1 cellular context compared by ENCODE assay signal in the genomic region with DNA sequence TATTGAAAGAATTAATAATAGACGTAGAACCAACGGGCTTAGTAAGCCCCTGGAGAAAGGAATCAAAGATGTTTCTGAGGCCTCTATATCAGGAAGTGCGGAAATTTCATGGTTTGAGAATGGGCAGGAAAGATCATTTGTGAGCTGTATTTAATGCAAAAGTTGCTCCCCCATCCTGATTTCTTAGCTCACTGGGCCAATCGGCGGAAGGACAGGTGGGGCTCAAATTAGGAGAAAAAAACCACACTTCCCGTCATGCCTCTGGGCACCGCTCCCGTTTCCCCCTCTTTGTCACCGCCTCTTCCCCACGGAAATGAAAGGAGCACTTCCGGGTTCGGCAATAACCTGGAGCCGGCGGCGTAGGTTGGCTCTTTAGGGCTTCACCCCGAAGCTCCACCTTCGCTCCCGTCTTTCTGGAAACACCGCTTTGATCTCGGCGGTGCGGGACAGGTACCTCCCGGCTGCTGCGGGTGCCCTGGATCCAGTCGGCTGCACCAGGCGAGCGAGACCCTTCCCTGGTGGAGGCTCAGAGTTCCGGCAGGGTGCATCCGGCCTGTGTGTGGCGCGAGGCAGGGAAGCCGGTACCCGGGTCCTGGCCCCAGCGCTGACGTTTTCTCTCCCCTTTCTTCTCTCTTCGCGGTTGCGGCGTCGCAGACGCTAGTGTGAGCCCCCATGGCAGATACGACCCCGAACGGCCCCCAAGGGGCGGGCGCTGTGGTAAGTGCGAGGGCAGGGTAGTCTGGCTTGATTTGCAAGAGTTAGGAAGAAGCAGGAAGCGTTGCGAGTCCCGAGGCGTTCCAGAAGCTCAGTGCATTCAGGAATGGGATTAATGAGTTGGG.
TF ChIP-seq lines count a peak whose summit lies in the region.

A gene with protein sequence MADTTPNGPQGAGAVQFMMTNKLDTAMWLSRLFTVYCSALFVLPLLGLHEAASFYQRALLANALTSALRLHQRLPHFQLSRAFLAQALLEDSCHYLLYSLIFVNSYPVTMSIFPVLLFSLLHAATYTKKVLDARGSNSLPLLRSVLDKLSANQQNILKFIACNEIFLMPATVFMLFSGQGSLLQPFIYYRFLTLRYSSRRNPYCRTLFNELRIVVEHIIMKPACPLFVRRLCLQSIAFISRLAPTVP (plus strand): TSS at position 617 of the 839 bp plus-strand sequence. CDS start 56 bp downstream, at position 673.

TF ChIP-seq in HepG2, 621 proteins besides CTCF, POLR2A, EP300 and RAD21 (continued from another document and continues in another):
- TF ChIP-seq, protein P1, sequence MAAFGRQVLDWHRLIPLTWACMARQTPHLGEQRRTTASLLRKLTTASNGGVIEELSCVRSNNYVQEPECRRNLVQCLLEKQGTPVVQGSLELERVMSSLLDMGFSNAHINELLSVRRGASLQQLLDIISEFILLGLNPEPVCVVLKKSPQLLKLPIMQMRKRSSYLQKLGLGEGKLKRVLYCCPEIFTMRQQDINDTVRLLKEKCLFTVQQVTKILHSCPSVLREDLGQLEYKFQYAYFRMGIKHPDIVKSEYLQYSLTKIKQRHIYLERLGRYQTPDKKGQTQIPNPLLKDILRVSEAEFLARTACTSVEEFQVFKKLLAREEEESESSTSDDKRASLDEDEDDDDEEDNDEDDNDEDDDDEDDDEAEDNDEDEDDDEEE (CRISPR knock-in tag; IDR thresholded peaks at IDR 0.05) = no peak
- TF ChIP-seq, protein P2, sequence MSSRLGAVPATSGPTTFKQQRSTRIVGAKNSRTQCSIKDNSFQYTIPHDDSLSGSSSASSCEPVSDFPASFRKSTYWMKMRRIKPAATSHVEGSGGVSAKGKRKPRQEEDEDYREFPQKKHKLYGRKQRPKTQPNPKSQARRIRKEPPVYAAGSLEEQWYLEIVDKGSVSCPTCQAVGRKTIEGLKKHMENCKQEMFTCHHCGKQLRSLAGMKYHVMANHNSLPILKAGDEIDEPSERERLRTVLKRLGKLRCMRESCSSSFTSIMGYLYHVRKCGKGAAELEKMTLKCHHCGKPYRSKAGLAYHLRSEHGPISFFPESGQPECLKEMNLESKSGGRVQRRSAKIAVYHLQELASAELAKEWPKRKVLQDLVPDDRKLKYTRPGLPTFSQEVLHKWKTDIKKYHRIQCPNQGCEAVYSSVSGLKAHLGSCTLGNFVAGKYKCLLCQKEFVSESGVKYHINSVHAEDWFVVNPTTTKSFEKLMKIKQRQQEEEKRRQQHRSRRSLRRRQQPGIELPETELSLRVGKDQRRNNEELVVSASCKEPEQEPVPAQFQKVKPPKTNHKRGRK (CRISPR knock-in tag; IDR thresholded peaks at IDR 0.05) = 0 out of 2 replicates have a peak, but pooled peaks have one; percentile 48
- TF ChIP-seq, protein P3, sequence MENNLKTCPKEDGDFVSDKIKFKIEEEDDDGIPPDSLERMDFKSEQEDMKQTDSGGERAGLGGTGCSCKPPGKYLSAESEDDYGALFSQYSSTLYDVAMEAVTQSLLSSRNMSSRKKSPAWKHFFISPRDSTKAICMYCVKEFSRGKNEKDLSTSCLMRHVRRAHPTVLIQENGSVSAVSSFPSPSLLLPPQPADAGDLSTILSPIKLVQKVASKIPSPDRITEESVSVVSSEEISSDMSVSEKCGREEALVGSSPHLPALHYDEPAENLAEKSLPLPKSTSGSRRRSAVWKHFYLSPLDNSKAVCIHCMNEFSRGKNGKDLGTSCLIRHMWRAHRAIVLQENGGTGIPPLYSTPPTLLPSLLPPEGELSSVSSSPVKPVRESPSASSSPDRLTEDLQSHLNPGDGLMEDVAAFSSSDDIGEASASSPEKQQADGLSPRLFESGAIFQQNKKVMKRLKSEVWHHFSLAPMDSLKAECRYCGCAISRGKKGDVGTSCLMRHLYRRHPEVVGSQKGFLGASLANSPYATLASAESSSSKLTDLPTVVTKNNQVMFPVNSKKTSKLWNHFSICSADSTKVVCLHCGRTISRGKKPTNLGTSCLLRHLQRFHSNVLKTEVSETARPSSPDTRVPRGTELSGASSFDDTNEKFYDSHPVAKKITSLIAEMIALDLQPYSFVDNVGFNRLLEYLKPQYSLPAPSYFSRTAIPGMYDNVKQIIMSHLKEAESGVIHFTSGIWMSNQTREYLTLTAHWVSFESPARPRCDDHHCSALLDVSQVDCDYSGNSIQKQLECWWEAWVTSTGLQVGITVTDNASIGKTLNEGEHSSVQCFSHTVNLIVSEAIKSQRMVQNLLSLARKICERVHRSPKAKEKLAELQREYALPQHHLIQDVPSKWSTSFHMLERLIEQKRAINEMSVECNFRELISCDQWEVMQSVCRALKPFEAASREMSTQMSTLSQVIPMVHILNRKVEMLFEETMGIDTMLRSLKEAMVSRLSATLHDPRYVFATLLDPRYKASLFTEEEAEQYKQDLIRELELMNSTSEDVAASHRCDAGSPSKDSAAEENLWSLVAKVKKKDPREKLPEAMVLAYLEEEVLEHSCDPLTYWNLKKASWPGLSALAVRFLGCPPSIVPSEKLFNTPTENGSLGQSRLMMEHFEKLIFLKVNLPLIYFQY (CRISPR knock-in tag; IDR thresholded peaks at IDR 0.05; ENCODE audit: borderline replicate concordance) = 0 out of 2 replicates have a peak, but pooled peaks have one; percentile 4
- no peak for TF ChIP-seq ZNF431 (CRISPR knock-in tag; IDR thresholded peaks at IDR 0.05; ENCODE audit: borderline replicate concordance, low read depth)
- peak; percentile 98 for TF ChIP-seq IRF2 (CRISPR knock-in tag; IDR thresholded peaks at IDR 0.05)
- no peak for TF ChIP-seq SETDB1 (CRISPR knock-in tag; IDR thresholded peaks at IDR 0.05; ENCODE audit: borderline replicate concordance)
- TF ChIP-seq GATA4 (IDR thresholded peaks at IDR 0.05; ENCODE audit: borderline replicate concordance, low read depth) = 0 out of 2 replicates have a peak, but pooled peaks have one; percentile 34
- no peak for TF ChIP-seq NR2F1 (CRISPR knock-in tag; IDR thresholded peaks at IDR 0.05)
- peak; percentile 82 for TF ChIP-seq RBM39 (IDR thresholded peaks at IDR 0.05; ENCODE audit: low read depth, low read length, poor library complexity, severe bottlenecking)
- no peak for TF ChIP-seq ZNF589 (CRISPR knock-in tag; conservative IDR thresholded peaks at IDR 0.05)
- TF ChIP-seq ZNF501 (CRISPR knock-in tag; IDR thresholded peaks at IDR 0.05) = peak; percentile 50
- no peak for TF ChIP-seq KAT2B (IDR thresholded peaks at IDR 0.05; ENCODE audit: borderline replicate concordance, low read depth, low read length)
- TF ChIP-seq, protein P4, sequence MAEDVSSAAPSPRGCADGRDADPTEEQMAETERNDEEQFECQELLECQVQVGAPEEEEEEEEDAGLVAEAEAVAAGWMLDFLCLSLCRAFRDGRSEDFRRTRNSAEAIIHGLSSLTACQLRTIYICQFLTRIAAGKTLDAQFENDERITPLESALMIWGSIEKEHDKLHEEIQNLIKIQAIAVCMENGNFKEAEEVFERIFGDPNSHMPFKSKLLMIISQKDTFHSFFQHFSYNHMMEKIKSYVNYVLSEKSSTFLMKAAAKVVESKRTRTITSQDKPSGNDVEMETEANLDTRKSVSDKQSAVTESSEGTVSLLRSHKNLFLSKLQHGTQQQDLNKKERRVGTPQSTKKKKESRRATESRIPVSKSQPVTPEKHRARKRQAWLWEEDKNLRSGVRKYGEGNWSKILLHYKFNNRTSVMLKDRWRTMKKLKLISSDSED (CRISPR knock-in tag; IDR thresholded peaks at IDR 0.05) = no peak
- TF ChIP-seq ZNF30 (CRISPR knock-in tag; IDR thresholded peaks at IDR 0.05) = 0 out of 2 replicates have a peak, but pooled peaks have one; percentile 42
- TF ChIP-seq CCDC6 (CRISPR knock-in tag; IDR thresholded peaks at IDR 0.05) = 0 out of 2 replicates have a peak, but pooled peaks have one; percentile 41
- TF ChIP-seq, protein P5, sequence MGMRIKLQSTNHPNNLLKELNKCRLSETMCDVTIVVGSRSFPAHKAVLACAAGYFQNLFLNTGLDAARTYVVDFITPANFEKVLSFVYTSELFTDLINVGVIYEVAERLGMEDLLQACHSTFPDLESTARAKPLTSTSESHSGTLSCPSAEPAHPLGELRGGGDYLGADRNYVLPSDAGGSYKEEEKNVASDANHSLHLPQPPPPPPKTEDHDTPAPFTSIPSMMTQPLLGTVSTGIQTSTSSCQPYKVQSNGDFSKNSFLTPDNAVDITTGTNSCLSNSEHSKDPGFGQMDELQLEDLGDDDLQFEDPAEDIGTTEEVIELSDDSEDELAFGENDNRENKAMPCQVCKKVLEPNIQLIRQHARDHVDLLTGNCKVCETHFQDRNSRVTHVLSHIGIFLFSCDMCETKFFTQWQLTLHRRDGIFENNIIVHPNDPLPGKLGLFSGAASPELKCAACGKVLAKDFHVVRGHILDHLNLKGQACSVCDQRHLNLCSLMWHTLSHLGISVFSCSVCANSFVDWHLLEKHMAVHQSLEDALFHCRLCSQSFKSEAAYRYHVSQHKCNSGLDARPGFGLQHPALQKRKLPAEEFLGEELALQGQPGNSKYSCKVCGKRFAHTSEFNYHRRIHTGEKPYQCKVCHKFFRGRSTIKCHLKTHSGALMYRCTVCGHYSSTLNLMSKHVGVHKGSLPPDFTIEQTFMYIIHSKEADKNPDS (CRISPR knock-in tag; IDR thresholded peaks at IDR 0.05) = no peak
- peak; percentile 82 for TF ChIP-seq NKX3-1 (CRISPR knock-in tag; IDR thresholded peaks at IDR 0.05)
- TF ChIP-seq CREM (IDR thresholded peaks at IDR 0.05) = peak; percentile 92
- TF ChIP-seq CREM (CRISPR knock-in tag; IDR thresholded peaks at IDR 0.05) = no peak
- TF ChIP-seq, protein P6, sequence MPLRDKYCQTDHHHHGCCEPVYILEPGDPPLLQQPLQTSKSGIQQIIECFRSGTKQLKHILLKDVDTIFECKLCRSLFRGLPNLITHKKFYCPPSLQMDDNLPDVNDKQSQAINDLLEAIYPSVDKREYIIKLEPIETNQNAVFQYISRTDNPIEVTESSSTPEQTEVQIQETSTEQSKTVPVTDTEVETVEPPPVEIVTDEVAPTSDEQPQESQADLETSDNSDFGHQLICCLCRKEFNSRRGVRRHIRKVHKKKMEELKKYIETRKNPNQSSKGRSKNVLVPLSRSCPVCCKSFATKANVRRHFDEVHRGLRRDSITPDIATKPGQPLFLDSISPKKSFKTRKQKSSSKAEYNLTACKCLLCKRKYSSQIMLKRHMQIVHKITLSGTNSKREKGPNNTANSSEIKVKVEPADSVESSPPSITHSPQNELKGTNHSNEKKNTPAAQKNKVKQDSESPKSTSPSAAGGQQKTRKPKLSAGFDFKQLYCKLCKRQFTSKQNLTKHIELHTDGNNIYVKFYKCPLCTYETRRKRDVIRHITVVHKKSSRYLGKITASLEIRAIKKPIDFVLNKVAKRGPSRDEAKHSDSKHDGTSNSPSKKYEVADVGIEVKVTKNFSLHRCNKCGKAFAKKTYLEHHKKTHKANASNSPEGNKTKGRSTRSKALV (CRISPR knock-in tag; IDR thresholded peaks at IDR 0.05) = no peak; the same call in 1 of the 2 replicates
- no peak for TF ChIP-seq ZNF24 (IDR thresholded peaks at IDR 0.05)
- no peak for TF ChIP-seq CEBPB (IDR thresholded peaks at IDR 0.05; ENCODE audit: borderline replicate concordance, low read depth, low read length)
- TF ChIP-seq ARNT2 (CRISPR knock-in tag; IDR thresholded peaks at IDR 0.05; ENCODE audit: low read depth) = 0 out of 2 replicates have a peak, but pooled peaks have one; percentile 14
- TF ChIP-seq TBX3 (IDR thresholded peaks at IDR 0.05; ENCODE audit: borderline replicate concordance) = no peak
- peak; percentile 23; the same call in 1 of the 2 replicates for TF ChIP-seq ATF7-NPFF (CRISPR knock-in tag; IDR thresholded peaks at IDR 0.05; ENCODE audit: low read depth)
- TF ChIP-seq, protein P7, sequence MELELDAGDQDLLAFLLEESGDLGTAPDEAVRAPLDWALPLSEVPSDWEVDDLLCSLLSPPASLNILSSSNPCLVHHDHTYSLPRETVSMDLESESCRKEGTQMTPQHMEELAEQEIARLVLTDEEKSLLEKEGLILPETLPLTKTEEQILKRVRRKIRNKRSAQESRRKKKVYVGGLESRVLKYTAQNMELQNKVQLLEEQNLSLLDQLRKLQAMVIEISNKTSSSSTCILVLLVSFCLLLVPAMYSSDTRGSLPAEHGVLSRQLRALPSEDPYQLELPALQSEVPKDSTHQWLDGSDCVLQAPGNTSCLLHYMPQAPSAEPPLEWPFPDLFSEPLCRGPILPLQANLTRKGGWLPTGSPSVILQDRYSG (CRISPR knock-in tag; IDR thresholded peaks at IDR 0.05) = peak; percentile 87; the same call in 1 of the 2 replicates
- no peak for TF ChIP-seq ZNF660 (CRISPR knock-in tag; IDR thresholded peaks at IDR 0.05; ENCODE audit: borderline replicate concordance, low read depth)
- no peak for TF ChIP-seq HNRNPH1 (optimal IDR thresholded peaks at IDR 0.05; ENCODE audit: low read depth, low read length)
- TF ChIP-seq ESRRA (CRISPR knock-in tag; IDR thresholded peaks at IDR 0.05; ENCODE audit: low read depth) = no peak
- peak; percentile 94 for TF ChIP-seq SAP130 (CRISPR knock-in tag; IDR thresholded peaks at IDR 0.05; ENCODE audit: low read depth)
- no peak for TF ChIP-seq ZNF577 (CRISPR knock-in tag; IDR thresholded peaks at IDR 0.05; ENCODE audit: borderline replicate concordance, low read depth)
- no peak for TF ChIP-seq ZFP1 (CRISPR knock-in tag; IDR thresholded peaks at IDR 0.05)
- TF ChIP-seq, protein P8, sequence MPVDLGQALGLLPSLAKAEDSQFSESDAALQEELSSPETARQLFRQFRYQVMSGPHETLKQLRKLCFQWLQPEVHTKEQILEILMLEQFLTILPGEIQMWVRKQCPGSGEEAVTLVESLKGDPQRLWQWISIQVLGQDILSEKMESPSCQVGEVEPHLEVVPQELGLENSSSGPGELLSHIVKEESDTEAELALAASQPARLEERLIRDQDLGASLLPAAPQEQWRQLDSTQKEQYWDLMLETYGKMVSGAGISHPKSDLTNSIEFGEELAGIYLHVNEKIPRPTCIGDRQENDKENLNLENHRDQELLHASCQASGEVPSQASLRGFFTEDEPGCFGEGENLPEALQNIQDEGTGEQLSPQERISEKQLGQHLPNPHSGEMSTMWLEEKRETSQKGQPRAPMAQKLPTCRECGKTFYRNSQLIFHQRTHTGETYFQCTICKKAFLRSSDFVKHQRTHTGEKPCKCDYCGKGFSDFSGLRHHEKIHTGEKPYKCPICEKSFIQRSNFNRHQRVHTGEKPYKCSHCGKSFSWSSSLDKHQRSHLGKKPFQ (CRISPR knock-in tag; IDR thresholded peaks at IDR 0.05; ENCODE audit: insufficient replicate concordance) = peak; percentile 10
- no peak; the same call in 1 of the 2 replicates for TF ChIP-seq ZNF234 (CRISPR knock-in tag; conservative IDR thresholded peaks at IDR 0.05)
- peak; percentile 79 for TF ChIP-seq ATF1 (CRISPR knock-in tag; IDR thresholded peaks at IDR 0.05)
- TF ChIP-seq NCOA5 (CRISPR knock-in tag; IDR thresholded peaks at IDR 0.05) = no peak
- TF ChIP-seq SMAD9 (CRISPR knock-in tag; IDR thresholded peaks at IDR 0.05) = no peak
- peak; percentile 92 for TF ChIP-seq HCFC1 (IDR thresholded peaks at IDR 0.05; ENCODE audit: low read depth, low read length)
- TF ChIP-seq CENPT (CRISPR knock-in tag; IDR thresholded peaks at IDR 0.05; ENCODE audit: low read depth) = no peak
- TF ChIP-seq ZNF101 (CRISPR knock-in tag; IDR thresholded peaks at IDR 0.05; ENCODE audit: borderline replicate concordance, low read depth) = no peak
- no peak for TF ChIP-seq EHMT2 (IDR thresholded peaks at IDR 0.05; ENCODE audit: borderline replicate concordance, low read depth, low read length)
- TF ChIP-seq, protein P9, sequence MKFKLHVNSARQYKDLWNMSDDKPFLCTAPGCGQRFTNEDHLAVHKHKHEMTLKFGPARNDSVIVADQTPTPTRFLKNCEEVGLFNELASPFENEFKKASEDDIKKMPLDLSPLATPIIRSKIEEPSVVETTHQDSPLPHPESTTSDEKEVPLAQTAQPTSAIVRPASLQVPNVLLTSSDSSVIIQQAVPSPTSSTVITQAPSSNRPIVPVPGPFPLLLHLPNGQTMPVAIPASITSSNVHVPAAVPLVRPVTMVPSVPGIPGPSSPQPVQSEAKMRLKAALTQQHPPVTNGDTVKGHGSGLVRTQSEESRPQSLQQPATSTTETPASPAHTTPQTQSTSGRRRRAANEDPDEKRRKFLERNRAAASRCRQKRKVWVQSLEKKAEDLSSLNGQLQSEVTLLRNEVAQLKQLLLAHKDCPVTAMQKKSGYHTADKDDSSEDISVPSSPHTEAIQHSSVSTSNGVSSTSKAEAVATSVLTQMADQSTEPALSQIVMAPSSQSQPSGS (CRISPR knock-in tag; IDR thresholded peaks at IDR 0.05) = peak; percentile 47; the same call in 1 of the 2 replicates
- no peak for TF ChIP-seq ZNF543 (CRISPR knock-in tag; IDR thresholded peaks at IDR 0.05)
